ENCODE assay signal across 21 cellular contexts in the genomic region with DNA sequence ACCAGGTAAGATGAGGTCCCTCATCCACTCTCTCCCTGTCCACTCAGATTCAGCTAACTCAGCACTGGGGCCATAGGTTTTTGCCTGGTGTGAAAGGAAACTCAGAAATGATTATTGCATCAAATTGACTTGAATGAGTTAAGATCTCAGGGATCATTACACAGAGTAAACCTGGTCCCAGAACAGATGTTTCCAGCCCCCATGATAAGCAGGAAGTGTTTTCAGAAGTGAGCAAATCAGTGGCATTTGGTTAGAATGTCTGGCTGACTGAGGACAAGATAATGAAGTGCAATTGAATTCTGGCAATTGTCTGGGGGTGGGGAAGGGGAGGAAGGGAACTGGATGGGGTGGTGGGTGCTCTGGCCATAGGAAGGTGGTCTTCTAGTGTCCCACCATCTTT.
"Had no signal": no experiment of that assay in that cellular context is flagged by ENCODE, and none has a peak within 500 bp of the region (broad histone marks: within the 10 kb centered on the region; RNA-seq: fewer than 3 reads in every experiment).

No MANE protein-coding gene starts in this region.

- H3K27me3 ChIP-seq: breast epithelium, hepatocyte, right atrium auricular region, tibial nerve had no signal

- H3K36me3 ChIP-seq: breast epithelium, gastroesophageal sphincter, right atrium auricular region, tibial nerve had no signal

- H3K4me2 ChIP-seq: hepatocyte had no signal

- H2AFZ ChIP-seq: hepatocyte had no signal

- H3K4me3 ChIP-seq: breast epithelium, gastroesophageal sphincter, hepatocyte, right atrium auricular region, tibial nerve had no signal

- H3K4me1 ChIP-seq: breast epithelium, gastroesophageal sphincter, right atrium auricular region, tibial nerve had no signal

- DNase-seq: activated CD4-positive, alpha-beta memory T cell treated with anti-CD3 and anti-CD28 coated beads, Interleukin-2, amount 10 ng/mL, durations not matched to agents 7 days and 5 days; activated CD4-positive, alpha-beta T cell treated with anti-CD3 and anti-CD28 coated beads, Interleukin-2, amount 10 ng/mL, durations not matched to agents 7 days and 5 days; activated CD4-positive, CD25-positive, alpha-beta regulatory T cell treated with anti-CD3 and anti-CD28 coated beads, Interleukin-2, amount 50 U/mL, for 72 hours; activated naive CD4-positive, alpha-beta T cell; activated T-cell treated with anti-CD3 and anti-CD28 coated beads, Interleukin-2, amount 50 U/mL, for 4 hours; central memory CD4-positive, alpha-beta T cell; effector CD4-positive, alpha-beta T cell; left cardiac atrium; left ventricle myocardium superior; mammary epithelial cell; naive thymus-derived CD8-positive, alpha-beta T cell; stimulated activated CD4-positive, alpha-beta T cell treated with anti-CD3 and anti-CD28 coated beads, Interleukin-15, amount 100 ng/mL, for 24 hours; stimulated activated CD4-positive, alpha-beta T cell treated with anti-CD3 and anti-CD28 coated beads, Interleukin-2, amount 100 ng/mL, for 24 hours; stimulated activated naive CD4-positive, alpha-beta T cell treated with Interleukin-2 at 50 U/mL for 16 hours; T-helper 2 cell had no signal

- ATAC-seq: activated naive CD4-positive, alpha-beta T cell treated with anti-CD3 and anti-CD28 coated beads, Interleukin-2, amount 50 U/mL, for 72 hours; activated T-cell treated with anti-CD3 and anti-CD28 coated beads, Interleukin-2, amount 50 U/mL, for 4 hours; gastroesophageal sphincter; left cardiac atrium; left ventricle myocardium superior; naive thymus-derived CD8-positive, alpha-beta T cell had no signal

- H3K9me3 ChIP-seq: breast epithelium, gastroesophageal sphincter, right atrium auricular region, tibial nerve had no signal

- H3K79me2 ChIP-seq: hepatocyte had no signal

- H3K27ac ChIP-seq: breast epithelium, gastroesophageal sphincter, hepatocyte, right atrium auricular region, tibial nerve had no signal
